In the genomic region with DNA sequence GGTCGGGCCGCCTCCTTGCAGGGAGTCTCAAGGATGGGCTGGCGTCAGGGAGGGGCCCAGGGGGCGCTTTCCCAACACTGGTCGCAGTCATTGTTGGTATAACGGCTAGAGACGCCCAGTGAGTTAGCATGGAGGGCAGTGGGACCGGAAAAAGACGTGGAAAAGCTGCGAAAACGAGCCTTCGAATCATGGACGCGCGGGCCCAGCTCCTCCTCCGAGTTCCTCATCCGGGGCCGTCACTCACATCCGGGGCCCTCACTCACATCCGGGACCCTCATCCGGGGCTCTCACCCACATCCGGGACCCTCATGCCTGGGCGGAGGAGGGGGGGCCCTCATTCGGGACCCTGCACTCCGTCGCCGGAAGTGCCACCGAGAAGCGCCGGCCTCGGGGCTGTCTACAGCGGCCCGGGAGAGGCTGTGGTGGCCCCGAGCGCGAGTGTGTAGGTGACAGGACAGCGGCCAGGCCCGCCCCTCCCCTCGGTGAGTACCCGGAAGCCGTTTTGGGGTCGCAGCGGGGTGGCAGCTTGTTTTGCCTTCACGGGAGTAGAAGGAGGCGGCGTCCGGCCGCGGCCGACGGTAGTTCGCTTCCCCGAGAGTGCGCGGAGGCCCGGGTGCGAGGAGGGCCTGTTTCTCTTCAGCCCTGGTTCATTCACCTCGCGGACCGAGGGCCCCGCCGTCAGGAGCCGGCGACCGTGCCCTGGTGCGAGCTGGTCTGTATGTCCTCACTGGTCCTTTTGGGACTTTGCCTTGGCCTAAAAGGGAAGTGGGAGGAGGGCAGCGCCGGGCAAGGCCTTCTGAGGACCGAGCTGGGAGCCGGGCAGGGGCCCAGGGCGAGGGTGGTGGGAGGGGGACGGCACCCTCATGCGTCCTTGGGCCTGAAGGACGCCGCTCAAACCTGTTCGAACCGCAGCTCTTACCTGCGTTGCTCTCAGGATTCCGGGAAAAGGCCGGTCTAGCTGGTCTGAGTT, we compare ENCODE assay signal across 1 cellular context.
A peak's percentile ranks its signal among the peaks of the same experiment; 100 is the strongest.
TF ChIP-seq lines count a peak whose summit lies in the region.

Gene ZNF655 (plus strand): TSS at position 337 of the 970 bp plus-strand sequence. CDS start 1,918 bp downstream, outside the sequence.

TF ChIP-seq in HEK293, 187 proteins besides CTCF, POLR2A, EP300 and RAD21 (continued from another document):
- TF ChIP-seq, protein P1, sequence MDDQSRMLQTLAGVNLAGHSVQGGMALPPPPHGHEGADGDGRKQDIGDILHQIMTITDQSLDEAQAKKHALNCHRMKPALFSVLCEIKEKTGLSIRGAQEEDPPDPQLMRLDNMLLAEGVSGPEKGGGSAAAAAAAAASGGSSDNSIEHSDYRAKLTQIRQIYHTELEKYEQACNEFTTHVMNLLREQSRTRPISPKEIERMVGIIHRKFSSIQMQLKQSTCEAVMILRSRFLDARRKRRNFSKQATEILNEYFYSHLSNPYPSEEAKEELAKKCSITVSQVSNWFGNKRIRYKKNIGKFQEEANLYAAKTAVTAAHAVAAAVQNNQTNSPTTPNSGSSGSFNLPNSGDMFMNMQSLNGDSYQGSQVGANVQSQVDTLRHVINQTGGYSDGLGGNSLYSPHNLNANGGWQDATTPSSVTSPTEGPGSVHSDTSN (CRISPR knock-in tag; IDR thresholded peaks at IDR 0.05) = peak; percentile 69; the same call in 1 of the 2 replicates
- TF ChIP-seq ZNF24 (tag by site-specific recombination; IDR thresholded peaks at IDR 0.05) = peak; percentile 20
- TF ChIP-seq ZNF335 (tag by site-specific recombination; conservative IDR thresholded peaks at IDR 0.05) = peak; percentile 99
- TF ChIP-seq KLF1 (tag by site-specific recombination; IDR thresholded peaks at IDR 0.05) = no peak
- peak; percentile 18 for TF ChIP-seq ZNF501 (tag by site-specific recombination; IDR thresholded peaks at IDR 0.05)
- TF ChIP-seq MZF1 (tag by site-specific recombination; IDR thresholded peaks at IDR 0.05; ENCODE audit: borderline replicate concordance) = no peak
- TF ChIP-seq ZFHX2 (tag by site-specific recombination; conservative IDR thresholded peaks at IDR 0.05) = peak; percentile 26; the same call in 1 of the 2 replicates
- TF ChIP-seq ZBTB10 (tag by site-specific recombination; IDR thresholded peaks at IDR 0.05) = peak; percentile 93
- TF ChIP-seq ZNF184 (tag by site-specific recombination; IDR thresholded peaks at IDR 0.05) = no peak
- TF ChIP-seq ZNF19 (tag by site-specific recombination; IDR thresholded peaks at IDR 0.05; ENCODE audit: low read depth) = no peak
- peak; percentile 99 for TF ChIP-seq ZBTB20 (tag by site-specific recombination; IDR thresholded peaks at IDR 0.05)
- TF ChIP-seq ZNF473 (tag by site-specific recombination; IDR thresholded peaks at IDR 0.05) = no peak
- TF ChIP-seq ZNF133 (tag by site-specific recombination; IDR thresholded peaks at IDR 0.05) = no peak
- TF ChIP-seq ZNF138 (tag by site-specific recombination; IDR thresholded peaks at IDR 0.05; ENCODE audit: borderline replicate concordance) = no peak
- TF ChIP-seq, protein P2, sequence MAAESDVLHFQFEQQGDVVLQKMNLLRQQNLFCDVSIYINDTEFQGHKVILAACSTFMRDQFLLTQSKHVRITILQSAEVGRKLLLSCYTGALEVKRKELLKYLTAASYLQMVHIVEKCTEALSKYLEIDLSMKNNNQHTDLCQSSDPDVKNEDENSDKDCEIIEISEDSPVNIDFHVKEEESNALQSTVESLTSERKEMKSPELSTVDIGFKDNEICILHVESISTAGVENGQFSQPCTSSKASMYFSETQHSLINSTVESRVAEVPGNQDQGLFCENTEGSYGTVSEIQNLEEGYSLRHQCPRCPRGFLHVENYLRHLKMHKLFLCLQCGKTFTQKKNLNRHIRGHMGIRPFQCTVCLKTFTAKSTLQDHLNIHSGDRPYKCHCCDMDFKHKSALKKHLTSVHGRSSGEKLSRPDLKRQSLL (tag by site-specific recombination; IDR thresholded peaks at IDR 0.05) = no peak
